Comparison of ENCODE assay signal across 1 cellular context in the genomic region with DNA sequence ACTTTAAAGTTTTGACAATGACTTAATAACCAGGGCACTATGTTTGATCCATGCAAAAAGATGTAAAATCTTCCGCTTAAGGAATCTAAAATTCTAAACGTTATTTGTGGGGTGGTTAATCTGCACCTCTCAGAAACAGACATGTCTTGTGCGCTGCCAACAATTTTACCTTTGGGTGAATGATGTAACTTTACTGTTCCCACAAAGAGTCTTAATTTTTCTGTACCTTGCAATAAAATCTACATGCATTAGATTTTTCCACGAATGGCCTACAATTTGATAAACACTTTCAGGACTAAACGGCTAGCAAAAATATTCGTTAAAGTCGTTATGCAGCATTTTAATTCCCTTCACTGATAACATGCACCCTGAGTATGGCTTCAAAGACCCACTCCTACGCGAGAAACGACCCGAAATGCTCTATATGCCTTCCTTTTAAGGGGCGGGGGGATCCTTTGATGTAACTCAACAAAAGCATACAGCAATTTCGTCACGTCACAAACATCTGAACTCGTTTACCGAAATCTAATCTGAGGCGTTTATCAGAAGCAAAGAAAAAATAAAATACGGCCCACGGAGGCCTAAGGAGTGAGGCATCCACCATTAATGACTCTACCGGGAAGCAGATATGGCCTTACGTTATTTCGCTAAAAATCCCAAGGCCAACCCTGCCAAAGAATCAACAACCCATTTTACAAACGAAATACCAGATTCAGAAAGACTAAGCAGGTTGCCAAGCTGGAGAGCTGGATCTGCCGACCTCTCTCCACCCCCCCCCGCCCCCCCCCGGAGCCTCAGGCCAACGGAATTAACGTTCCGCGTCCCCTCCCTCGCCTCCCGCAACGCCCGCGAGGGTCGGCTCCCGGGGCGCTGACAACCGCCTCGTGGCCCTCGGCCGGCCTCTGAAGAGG.
TF ChIP-seq lines count a peak whose summit lies in the region.

No MANE protein-coding gene starts in this region.

TF ChIP-seq in GM12878, 131 proteins besides CTCF, POLR2A, EP300 and RAD21:
- TF ChIP-seq TCF12 (IDR thresholded peaks at IDR 0.05; ENCODE audit: low read depth, low read length) (0 out of 2 replicates have a peak, but pooled peaks have one; percentile 4), ATF7 (IDR thresholded peaks at IDR 0.05; ENCODE audit: low read depth) (no peak), CREB1 (IDR thresholded peaks at IDR 0.05; ENCODE audit: low read depth) (peak; percentile 36; the same call in 1 of the 2 replicates)
